ENCODE assay signal across 8 cellular contexts in the genomic region with DNA sequence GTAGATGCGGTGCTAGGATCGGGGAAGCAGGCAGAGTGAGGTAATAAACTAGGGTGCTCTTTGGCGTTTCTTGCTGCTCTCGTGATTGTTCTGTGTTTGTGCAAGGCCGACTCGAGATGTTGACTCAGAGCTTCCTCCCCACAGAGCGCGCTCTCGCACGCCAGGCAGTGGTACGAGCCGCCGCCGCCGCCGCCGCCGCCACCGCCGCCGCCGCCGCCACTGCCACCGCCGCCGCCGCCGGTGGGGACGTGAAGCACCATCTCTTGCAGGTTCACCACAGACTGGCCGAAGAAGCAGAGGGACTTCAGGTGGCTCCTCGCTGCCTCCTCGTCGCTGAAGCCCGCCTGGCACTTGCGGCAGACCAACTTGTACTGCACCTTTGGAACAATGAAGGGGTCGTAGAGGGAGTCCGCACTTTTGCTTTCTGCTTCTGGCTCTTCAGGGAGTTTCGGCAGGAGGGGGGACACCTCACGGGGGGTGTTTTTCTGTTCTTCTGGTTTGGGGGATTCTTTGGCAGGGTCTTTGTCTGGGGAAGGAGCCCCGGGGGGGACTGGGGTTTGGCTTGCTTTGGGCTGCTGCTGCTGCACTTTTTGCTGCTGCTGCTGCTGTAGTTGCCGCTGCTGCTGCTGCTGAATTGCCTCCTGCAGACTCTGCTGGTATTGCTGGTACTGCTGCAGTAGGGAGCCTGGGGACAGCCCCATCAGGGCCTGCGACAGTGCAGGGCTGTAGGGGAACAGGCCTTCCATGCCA.
DNase-seq lines count a peak whose midpoint lies in the region; ATAC-seq, FAIRE-seq and TF ChIP-seq lines count a peak whose summit lies in the region.

No MANE protein-coding gene starts in this region.

- peak overlapping the region; percentile 13 for H3K27ac ChIP-seq in caudate nucleus (ENCODE audit: low read depth, low read length)
- H3K27ac ChIP-seq in kidney (ENCODE audit: low read depth in 2 of 2, low read length in 2 of 2): no peak overlapping the region

- no peak for FAIRE-seq in kidney (lab: Jason Lieb, UNC)

- intact Hi-C loops in kidney (cut with DNase I): no loop called here

- peak overlapping the region in 1 of 2 donors; percentile 38 for H3K9ac ChIP-seq in kidney (ENCODE audit: low read length in 2 of 2)

- H3K4me1 ChIP-seq in kidney (ENCODE audit: control insufficient read depth in 1 of 2, insufficient read depth in 1 of 2, low read depth in 1 of 2, low read length in 2 of 2): no peaks in the 10 kb centered on the region

- no peaks in the 10 kb centered on the region for H3K9me3 ChIP-seq in kidney (ENCODE audit: control insufficient read depth in 1 of 2, low read length in 2 of 2)

- ATAC-seq in GM19452 (IDR thresholded peaks at IDR 0.05; ENCODE audit: unreplicated experiment) (peak; percentile 85), HG03565 (IDR thresholded peaks at IDR 0.05; ENCODE audit: unreplicated experiment) (peak; percentile 81)

- H3K36me3 ChIP-seq in kidney (ENCODE audit: control insufficient read depth in 1 of 2, insufficient read depth in 2 of 2, low read length in 2 of 2): peaks cover under 1 to 4% of the 10 kb centered on the region in 2 donors

- DNase-seq in AG20443 (ENCODE audit: low spot score) (peak; percentile 95), caudate nucleus (lab: John Stamatoyannopoulos, UW) (peak in 41 of 61 donors; percentile 11 to 78 (median 38)), kidney (peak; percentile 86)
- DNase-seq in stimulated activated CD4-positive, alpha-beta T cell treated with anti-CD3 and anti-CD28 coated beads, Interleukin-1b, Interleukin-23, amount 100 ng/mL, for 1 hour (ENCODE audit: low read depth in 2 of 2): peak; percentile 12 to 44
- no peak for DNase-seq in NK-92 treated with Interleukin-12 subunit alpha and Interleukin-12 subunit beta, amount 100 ng/mL, for 24 hours (lab: John Stamatoyannopoulos, UW)

- TF ChIP-seq CTCF in WI38 (IDR thresholded peaks at IDR 0.05; ENCODE audit: low read depth, low read length) (no peak), kidney (IDR thresholded peaks at IDR 0.05; ENCODE audit: borderline replicate concordance, extremely low read depth, insufficient read depth) (no peak)

- H3K4me3 ChIP-seq in WI38 (ENCODE audit: low read depth, low read length): peak overlapping the region; percentile 53
- peak overlapping the region; percentile 60 to 68 for H3K4me3 ChIP-seq in kidney (ENCODE audit: low read length in 2 of 2)
